ENCODE assay signal across 8 cellular contexts in genomic region chr7:149261321-149261828, GRCh38. TPM values are rescaled to one million over a fixed set of nuclear protein-coding genes. Genes with fewer than 3 reads are reported as not detected.
A peak's percentile ranks its signal among the peaks of the same experiment; 100 is the strongest.
DNase-seq lines count a peak whose midpoint lies in the region; ATAC-seq lines count a peak whose summit lies in the region.

No MANE protein-coding gene starts in this region.

- H3K27me3 Mint-ChIP-seq in activated T-helper 1 cell treated with anti-CD3 and anti-CD28 coated beads, Interleukin-12 subunit alpha, Interleukin-12 subunit beta, Interleukin-2, Interleukin-4 antibody, amounts not matched to agents 30 ng/mL and 10 ng/mL and 1 ng/mL, durations not matched to agents 14 hours and 24 hours and 36 hours (ENCODE audit: insufficient read depth): no peaks in the 10 kb centered on the region

- H3K36me3 Mint-ChIP-seq in activated T-helper 1 cell treated with anti-CD3 and anti-CD28 coated beads, Interleukin-12 subunit alpha, Interleukin-12 subunit beta, Interleukin-2, Interleukin-4 antibody, amounts not matched to agents 30 ng/mL and 10 ng/mL and 1 ng/mL, durations not matched to agents 14 hours and 24 hours and 36 hours (ENCODE audit: low read depth): peaks cover 16% of the 10 kb centered on the region

- H3K4me1 Mint-ChIP-seq in activated T-helper 1 cell treated with anti-CD3 and anti-CD28 coated beads, Interleukin-12 subunit alpha, Interleukin-12 subunit beta, Interleukin-2, Interleukin-4 antibody, amounts not matched to agents 30 ng/mL and 10 ng/mL and 1 ng/mL, durations not matched to agents 14 hours and 24 hours and 36 hours (ENCODE audit: low read depth): peaks cover 29% of the 10 kb centered on the region

- intact Hi-C loops in activated T-helper 1 cell treated with anti-CD3 and anti-CD28 coated beads, Interleukin-12 subunit alpha, Interleukin-12 subunit beta, Interleukin-2, Interleukin-4 antibody, amounts not matched to agents 30 ng/mL and 10 ng/mL and 1 ng/mL, durations not matched to agents 14 hours and 24 hours and 36 hours (cut with micrococcal nuclease): loop anchor here (1.0 to 5.0 kb wide), 8 partner anchors 12 to 611 kb away; partner anchors contain the start of genes ATP6V0E2, PDIA4, ZNF282 and ZNF398
- intact Hi-C loops in Right ventricle myocardium superior (cut with DNase I): no loop called here

- no peaks in the 10 kb centered on the region for H3K9me3 Mint-ChIP-seq in activated T-helper 1 cell treated with anti-CD3 and anti-CD28 coated beads, Interleukin-12 subunit alpha, Interleukin-12 subunit beta, Interleukin-2, Interleukin-4 antibody, amounts not matched to agents 30 ng/mL and 10 ng/mL and 1 ng/mL, durations not matched to agents 14 hours and 24 hours and 36 hours

- ATAC-seq in HG03571 (IDR thresholded peaks at IDR 0.05; ENCODE audit: unreplicated experiment): peak; percentile 1
- peak; percentile 3 for ATAC-seq in Right ventricle myocardium superior (ENCODE audit: poor library complexity)
- no peak for ATAC-seq in HG03460 (IDR thresholded peaks at IDR 0.05; ENCODE audit: unreplicated experiment)

- DNase-seq in activated CD4-positive, alpha-beta T cell treated with anti-CD3 and anti-CD28 coated beads for 48 hours: peak; percentile 50
- DNase-seq in activated CD4-positive, alpha-beta T cell treated with anti-CD3 and anti-CD28 coated beads, Interleukin-2, amount 50 U/mL, for 4 hours: no peak
- DNase-seq in activated T-helper 1 cell treated with anti-CD3 and anti-CD28 coated beads, Interleukin-12 subunit alpha, Interleukin-12 subunit beta, Interleukin-2, Interleukin-4 antibody, amounts not matched to agents 30 ng/mL and 10 ng/mL and 1 ng/mL, durations not matched to agents 14 hours and 24 hours and 36 hours (ENCODE audit: low spot score): no peak
- no peak for DNase-seq in Right ventricle myocardium superior
- peak; percentile 50 for DNase-seq in renal cortical epithelial cell (ENCODE audit: low read depth)
- no peak for DNase-seq in NCI-H1092 treated with DMSO at 0.1 percent for 48 hours (lab: John Stamatoyannopoulos, UW)

- H3K27ac Mint-ChIP-seq in activated T-helper 1 cell treated with anti-CD3 and anti-CD28 coated beads, Interleukin-12 subunit alpha, Interleukin-12 subunit beta, Interleukin-2, Interleukin-4 antibody, amounts not matched to agents 30 ng/mL and 10 ng/mL and 1 ng/mL, durations not matched to agents 14 hours and 24 hours and 36 hours: peak overlapping the region; percentile 95

- peak overlapping the region; percentile 88 for H3K4me3 Mint-ChIP-seq in activated T-helper 1 cell treated with anti-CD3 and anti-CD28 coated beads, Interleukin-12 subunit alpha, Interleukin-12 subunit beta, Interleukin-2, Interleukin-4 antibody, amounts not matched to agents 30 ng/mL and 10 ng/mL and 1 ng/mL, durations not matched to agents 14 hours and 24 hours and 36 hours

RNA-seq across cellular contexts. Expression of gene ZNF783, which starts 0.6 kb away (rescaled TPM):
- 24.1 and 25.6 TPM in 2 replicates for total RNA-seq in activated T-helper 1 cell treated with anti-CD3 and anti-CD28 coated beads, Interleukin-12 subunit alpha, Interleukin-12 subunit beta, Interleukin-2, Interleukin-4 antibody, amounts not matched to agents 30 ng/mL and 10 ng/mL and 1 ng/mL, durations not matched to agents 14 hours and 24 hours and 36 hours
- total RNA-seq in Right ventricle myocardium superior (4.0 TPM), renal cortical epithelial cell (8.0 and 10.8 TPM in 2 replicates)

RNA-seq across cellular contexts. Expression of gene ZNF212, which starts 21.9 kb away (rescaled TPM):
- total RNA-seq in activated T-helper 1 cell treated with anti-CD3 and anti-CD28 coated beads, Interleukin-12 subunit alpha, Interleukin-12 subunit beta, Interleukin-2, Interleukin-4 antibody, amounts not matched to agents 30 ng/mL and 10 ng/mL and 1 ng/mL, durations not matched to agents 14 hours and 24 hours and 36 hours: 15.0 and 17.8 TPM in 2 replicates
- total RNA-seq in Right ventricle myocardium superior (5.5 TPM), renal cortical epithelial cell (2.4 and 9.7 TPM in 2 replicates)

Comparison
In these comparisons a context has a peak if more than half of its experiments do, and no peak if none do; other contexts are left out.
1. DNase-seq: peak in activated CD4-positive, alpha-beta T cell treated with anti-CD3 and anti-CD28 coated beads for 48 hours (single experiment) and renal cortical epithelial cell (single experiment); none in activated CD4-positive, alpha-beta T cell treated with anti-CD3 and anti-CD28 coated beads, Interleukin-2, amount 50 U/mL, for 4 hours (0 of 2), activated T-helper 1 cell treated with anti-CD3 and anti-CD28 coated beads, Interleukin-12 subunit alpha, Interleukin-12 subunit beta, Interleukin-2, Interleukin-4 antibody, amounts not matched to agents 30 ng/mL and 10 ng/mL and 1 ng/mL, durations not matched to agents 14 hours and 24 hours and 36 hours (single experiment), Right ventricle myocardium superior (single experiment) and NCI-H1092 treated with DMSO at 0.1 percent for 48 hours (single experiment).